1 cellular context compared by ENCODE assay signal in the genomic region with DNA sequence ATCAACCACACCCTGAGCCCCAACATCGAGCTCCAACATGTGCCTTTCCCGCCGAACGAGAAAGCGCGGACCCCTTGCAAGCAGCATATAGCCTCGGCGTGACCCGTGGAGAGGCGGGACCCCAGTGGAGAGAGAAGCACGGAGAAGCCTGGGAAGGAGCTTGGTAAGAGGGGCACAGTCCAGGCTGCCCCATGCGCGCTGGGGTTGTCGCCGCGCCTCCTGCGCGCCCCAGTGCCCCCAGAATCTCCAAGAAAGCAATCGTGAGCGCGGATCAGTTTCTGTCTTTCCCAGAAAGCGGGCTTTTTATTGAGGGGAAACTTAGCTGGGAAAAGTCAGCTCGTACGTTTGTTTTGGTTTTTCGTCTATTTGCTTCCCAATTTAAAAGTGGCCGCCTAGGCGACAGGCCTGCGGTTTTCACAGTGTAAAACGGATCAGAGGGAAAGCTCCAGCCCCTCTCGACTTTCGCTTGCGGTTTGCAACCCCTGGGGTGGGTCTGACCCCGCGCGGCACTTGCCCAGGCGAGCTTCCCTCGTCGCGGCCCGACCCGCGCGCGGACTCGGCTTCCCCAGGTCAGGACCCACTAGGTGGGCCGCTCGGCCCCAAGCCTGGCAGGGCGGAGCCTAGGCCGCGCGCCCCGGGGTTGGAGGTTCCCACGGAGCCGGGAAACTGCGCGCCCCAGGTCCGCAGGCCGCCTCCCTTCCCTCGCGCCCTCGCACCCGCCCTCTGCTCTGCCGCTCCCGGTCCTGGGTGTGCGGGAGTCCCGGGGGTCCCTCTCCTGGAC.
TF ChIP-seq lines count a peak whose summit lies in the region.

No MANE protein-coding gene starts in this region.

TF ChIP-seq in HepG2, 621 proteins besides CTCF, POLR2A, EP300 and RAD21 (continued from another document):
- TF ChIP-seq PRDM10 (CRISPR knock-in tag; IDR thresholded peaks at IDR 0.05; ENCODE audit: low read depth) (no peak), SALL1 (CRISPR knock-in tag; IDR thresholded peaks at IDR 0.05) (peak; percentile 57), CENPBD1 (CRISPR knock-in tag; IDR thresholded peaks at IDR 0.05; ENCODE audit: borderline replicate concordance, low read depth) (no peak), MAZ (IDR thresholded peaks at IDR 0.05; ENCODE audit: borderline replicate concordance, low read depth, low read length) (no peak), MAZ (CRISPR knock-in tag; IDR thresholded peaks at IDR 0.05; ENCODE audit: low read depth) (peak; percentile 51; the same call in 1 of the 2 replicates), ZFP36L1 (CRISPR knock-in tag; IDR thresholded peaks at IDR 0.05) (no peak), MEIS2 (CRISPR knock-in tag; IDR thresholded peaks at IDR 0.05) (no peak), KLF9 (CRISPR knock-in tag; IDR thresholded peaks at IDR 0.05; ENCODE audit: low read depth) (no peak), ZNF782 (CRISPR knock-in tag; IDR thresholded peaks at IDR 0.05; ENCODE audit: borderline replicate concordance) (no peak), SIN3B (IDR thresholded peaks at IDR 0.05; ENCODE audit: low read length) (no peak), GFI1 (CRISPR knock-in tag; IDR thresholded peaks at IDR 0.05; ENCODE audit: borderline replicate concordance) (peak; percentile 32; the same call in 1 of the 2 replicates), TBP (CRISPR knock-in tag; IDR thresholded peaks at IDR 0.05) (no peak), ZNF17 (CRISPR knock-in tag; IDR thresholded peaks at IDR 0.05) (no peak), TCF7 (IDR thresholded peaks at IDR 0.05; ENCODE audit: low read depth) (no peak), REPIN1 (CRISPR knock-in tag; IDR thresholded peaks at IDR 0.05; ENCODE audit: borderline replicate concordance, low read depth) (peak; percentile 66; the same call in 1 of the 2 replicates), FOXC1 (CRISPR knock-in tag; IDR thresholded peaks at IDR 0.05; ENCODE audit: borderline replicate concordance) (no peak), RFX1 (IDR thresholded peaks at IDR 0.05) (no peak)
- TF ChIP-seq, protein P1, sequence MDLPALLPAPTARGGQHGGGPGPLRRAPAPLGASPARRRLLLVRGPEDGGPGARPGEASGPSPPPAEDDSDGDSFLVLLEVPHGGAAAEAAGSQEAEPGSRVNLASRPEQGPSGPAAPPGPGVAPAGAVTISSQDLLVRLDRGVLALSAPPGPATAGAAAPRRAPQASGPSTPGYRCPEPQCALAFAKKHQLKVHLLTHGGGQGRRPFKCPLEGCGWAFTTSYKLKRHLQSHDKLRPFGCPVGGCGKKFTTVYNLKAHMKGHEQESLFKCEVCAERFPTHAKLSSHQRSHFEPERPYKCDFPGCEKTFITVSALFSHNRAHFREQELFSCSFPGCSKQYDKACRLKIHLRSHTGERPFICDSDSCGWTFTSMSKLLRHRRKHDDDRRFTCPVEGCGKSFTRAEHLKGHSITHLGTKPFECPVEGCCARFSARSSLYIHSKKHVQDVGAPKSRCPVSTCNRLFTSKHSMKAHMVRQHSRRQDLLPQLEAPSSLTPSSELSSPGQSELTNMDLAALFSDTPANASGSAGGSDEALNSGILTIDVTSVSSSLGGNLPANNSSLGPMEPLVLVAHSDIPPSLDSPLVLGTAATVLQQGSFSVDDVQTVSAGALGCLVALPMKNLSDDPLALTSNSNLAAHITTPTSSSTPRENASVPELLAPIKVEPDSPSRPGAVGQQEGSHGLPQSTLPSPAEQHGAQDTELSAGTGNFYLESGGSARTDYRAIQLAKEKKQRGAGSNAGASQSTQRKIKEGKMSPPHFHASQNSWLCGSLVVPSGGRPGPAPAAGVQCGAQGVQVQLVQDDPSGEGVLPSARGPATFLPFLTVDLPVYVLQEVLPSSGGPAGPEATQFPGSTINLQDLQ (CRISPR knock-in tag; IDR thresholded peaks at IDR 0.05): no peak
- TF ChIP-seq, protein P2, sequence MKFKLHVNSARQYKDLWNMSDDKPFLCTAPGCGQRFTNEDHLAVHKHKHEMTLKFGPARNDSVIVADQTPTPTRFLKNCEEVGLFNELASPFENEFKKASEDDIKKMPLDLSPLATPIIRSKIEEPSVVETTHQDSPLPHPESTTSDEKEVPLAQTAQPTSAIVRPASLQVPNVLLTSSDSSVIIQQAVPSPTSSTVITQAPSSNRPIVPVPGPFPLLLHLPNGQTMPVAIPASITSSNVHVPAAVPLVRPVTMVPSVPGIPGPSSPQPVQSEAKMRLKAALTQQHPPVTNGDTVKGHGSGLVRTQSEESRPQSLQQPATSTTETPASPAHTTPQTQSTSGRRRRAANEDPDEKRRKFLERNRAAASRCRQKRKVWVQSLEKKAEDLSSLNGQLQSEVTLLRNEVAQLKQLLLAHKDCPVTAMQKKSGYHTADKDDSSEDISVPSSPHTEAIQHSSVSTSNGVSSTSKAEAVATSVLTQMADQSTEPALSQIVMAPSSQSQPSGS (CRISPR knock-in tag; IDR thresholded peaks at IDR 0.05): no peak; the same call in 1 of the 2 replicates
